ENCODE assay signal across 7 cellular contexts in genomic region chr12:93591137-93591868, GRCh38. TPM values are rescaled to one million over a fixed set of nuclear protein-coding genes. Genes with fewer than 3 reads are reported as not detected.
A peak's percentile ranks its signal among the peaks of the same experiment; 100 is the strongest.
DNase-seq lines count a peak whose midpoint lies in the region; FAIRE-seq and TF ChIP-seq lines count a peak whose summit lies in the region.

No MANE protein-coding gene starts in this region.

- peak overlapping the region in 49 of 59 donors; percentile 6 to 82 (median 57) for H3K27ac ChIP-seq in dorsolateral prefrontal cortex

- H3K4me3 ChIP-seq in HFF-Myc (replicated peaks; ENCODE audit: low read depth, low read length) (peak overlapping the region; percentile 48), WI38 (ENCODE audit: low read depth, low read length) (peak overlapping the region; percentile 64), dorsolateral prefrontal cortex (peak overlapping the region; percentile 35 to 77 (median 59))

- TF ChIP-seq CTCF in HFF-Myc (IDR thresholded peaks at IDR 0.05; ENCODE audit: low read depth, low read length, missing control alignments) (no peak), WI38 (IDR thresholded peaks at IDR 0.05; ENCODE audit: low read depth, low read length) (no peak), dorsolateral prefrontal cortex (IDR thresholded peaks at IDR 0.05 in 54 of 56, conservative IDR thresholded peaks at IDR 0.05 in 2 of 56; ENCODE audit: low read depth in 1 of 56, partially characterized antibody in 56 of 56) (no peak)

- intact Hi-C loops in dorsolateral prefrontal cortex (cut with DNase I): no loop called here

- DNase-seq in GM12892 (ENCODE audit: insufficient read length): no peak
- DNase-seq in HFF-Myc (ENCODE audit: extremely low read depth, low read depth): peak; percentile 45
- peak; percentile 95 for DNase-seq in MV-4-11 (lab: John Stamatoyannopoulos, UW)
- peak; percentile 8 to 66 (median 58) for DNase-seq in dorsolateral prefrontal cortex
- peak; percentile 77 for DNase-seq in left kidney (ENCODE audit: low read depth, low spot score)
- peak; percentile 32 to 35 for DNase-seq in stimulated activated CD4-positive, alpha-beta T cell treated with anti-CD3 and anti-CD28 coated beads, Interleukin-2, amount 100 ng/mL, for 24 hours

- FAIRE-seq in GM12892 (lab: Jason Lieb, UNC): peak; percentile 88

- H3K27me3 ChIP-seq in dorsolateral prefrontal cortex: peaks cover 0 to 54% (median 0%) of the 10 kb centered on the region in 45 donors

- no peak; the same call in 1 of the 2 replicates for TF ChIP-seq POLR2A in GM12892 (IDR thresholded peaks at IDR 0.05; ENCODE audit: low read depth, low read length)

RNA-seq across cellular contexts. Expression of gene SOCS2, which starts 18.8 kb away (rescaled TPM):
- 7.1 TPM for polyA plus RNA-seq in GM12892 (2012; ENCODE audit: missing spikeins)
- total RNA-seq in dorsolateral prefrontal cortex: 10 to 100 TPM in 77 of 120 experiments, 1 to 10 TPM in 43; 6.0 to 19.2 (median 11.0) TPM
